ENCODE assay signal across 1 cellular context in the genomic region with DNA sequence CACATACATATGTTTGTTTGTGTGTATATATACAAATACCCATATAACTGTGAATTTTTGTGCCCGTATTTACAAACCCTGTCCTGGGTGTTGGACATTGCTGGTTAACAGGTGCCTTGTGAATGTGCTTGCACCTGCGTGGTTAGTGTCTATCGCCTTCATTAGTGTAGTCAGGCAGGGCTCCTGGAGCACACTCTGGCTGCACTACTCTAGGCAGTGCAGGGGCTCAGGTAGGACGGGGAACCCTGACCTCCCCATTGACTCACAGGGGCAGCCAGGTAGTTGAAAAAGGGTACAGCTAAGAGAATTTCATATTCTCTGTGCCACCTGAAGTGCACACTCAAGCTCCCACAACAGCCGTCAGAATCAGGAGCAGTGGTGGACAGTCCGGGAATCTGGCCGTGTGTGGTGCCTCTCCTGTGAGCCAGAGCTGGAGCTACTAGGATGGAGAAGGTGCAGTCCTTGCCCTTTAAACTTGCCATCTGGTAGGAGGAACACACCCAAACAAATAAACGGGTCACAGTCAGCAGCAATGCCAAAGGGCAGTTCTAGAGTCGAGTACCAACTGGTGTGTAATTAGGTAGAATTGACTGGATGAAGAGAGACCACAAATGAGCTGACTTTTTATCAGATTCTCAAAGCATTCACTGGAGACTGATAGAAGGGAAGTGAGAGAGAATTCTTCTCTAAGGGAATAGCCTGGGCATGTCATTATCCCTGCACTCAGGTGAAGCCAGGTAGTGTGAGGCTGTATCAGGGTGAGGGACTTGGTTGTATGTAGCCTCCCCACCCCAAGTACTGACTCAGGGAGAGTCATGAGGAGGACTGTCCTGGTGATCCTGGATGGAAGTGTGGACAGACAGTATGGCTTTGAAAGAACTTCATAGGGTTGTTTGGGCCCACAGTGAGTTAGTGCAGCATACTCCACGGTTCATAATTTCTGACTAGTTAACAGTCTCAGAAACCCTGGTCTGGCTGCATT.
TF ChIP-seq lines count a peak whose summit lies in the region.

No MANE protein-coding gene starts in this region.

TF ChIP-seq in WTC11, 78 proteins besides CTCF, POLR2A, EP300 and RAD21 (continued from another document):
- TF ChIP-seq, protein P1, sequence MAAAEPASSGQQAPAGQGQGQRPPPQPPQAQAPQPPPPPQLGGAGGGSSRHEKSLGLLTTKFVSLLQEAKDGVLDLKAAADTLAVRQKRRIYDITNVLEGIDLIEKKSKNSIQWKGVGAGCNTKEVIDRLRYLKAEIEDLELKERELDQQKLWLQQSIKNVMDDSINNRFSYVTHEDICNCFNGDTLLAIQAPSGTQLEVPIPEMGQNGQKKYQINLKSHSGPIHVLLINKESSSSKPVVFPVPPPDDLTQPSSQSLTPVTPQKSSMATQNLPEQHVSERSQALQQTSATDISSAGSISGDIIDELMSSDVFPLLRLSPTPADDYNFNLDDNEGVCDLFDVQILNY (CRISPR knock-in tag; IDR thresholded peaks at IDR 0.05): no peak
- TF ChIP-seq FOXJ3 (CRISPR knock-in tag; IDR thresholded peaks at IDR 0.05; ENCODE audit: borderline replicate concordance): no peak
- TF ChIP-seq SOX15 (CRISPR knock-in tag; IDR thresholded peaks at IDR 0.05): no peak
- no peak for TF ChIP-seq NR3C1 (CRISPR knock-in tag; conservative IDR thresholded peaks at IDR 0.05; ENCODE audit: low read depth)
- TF ChIP-seq, protein P2, sequence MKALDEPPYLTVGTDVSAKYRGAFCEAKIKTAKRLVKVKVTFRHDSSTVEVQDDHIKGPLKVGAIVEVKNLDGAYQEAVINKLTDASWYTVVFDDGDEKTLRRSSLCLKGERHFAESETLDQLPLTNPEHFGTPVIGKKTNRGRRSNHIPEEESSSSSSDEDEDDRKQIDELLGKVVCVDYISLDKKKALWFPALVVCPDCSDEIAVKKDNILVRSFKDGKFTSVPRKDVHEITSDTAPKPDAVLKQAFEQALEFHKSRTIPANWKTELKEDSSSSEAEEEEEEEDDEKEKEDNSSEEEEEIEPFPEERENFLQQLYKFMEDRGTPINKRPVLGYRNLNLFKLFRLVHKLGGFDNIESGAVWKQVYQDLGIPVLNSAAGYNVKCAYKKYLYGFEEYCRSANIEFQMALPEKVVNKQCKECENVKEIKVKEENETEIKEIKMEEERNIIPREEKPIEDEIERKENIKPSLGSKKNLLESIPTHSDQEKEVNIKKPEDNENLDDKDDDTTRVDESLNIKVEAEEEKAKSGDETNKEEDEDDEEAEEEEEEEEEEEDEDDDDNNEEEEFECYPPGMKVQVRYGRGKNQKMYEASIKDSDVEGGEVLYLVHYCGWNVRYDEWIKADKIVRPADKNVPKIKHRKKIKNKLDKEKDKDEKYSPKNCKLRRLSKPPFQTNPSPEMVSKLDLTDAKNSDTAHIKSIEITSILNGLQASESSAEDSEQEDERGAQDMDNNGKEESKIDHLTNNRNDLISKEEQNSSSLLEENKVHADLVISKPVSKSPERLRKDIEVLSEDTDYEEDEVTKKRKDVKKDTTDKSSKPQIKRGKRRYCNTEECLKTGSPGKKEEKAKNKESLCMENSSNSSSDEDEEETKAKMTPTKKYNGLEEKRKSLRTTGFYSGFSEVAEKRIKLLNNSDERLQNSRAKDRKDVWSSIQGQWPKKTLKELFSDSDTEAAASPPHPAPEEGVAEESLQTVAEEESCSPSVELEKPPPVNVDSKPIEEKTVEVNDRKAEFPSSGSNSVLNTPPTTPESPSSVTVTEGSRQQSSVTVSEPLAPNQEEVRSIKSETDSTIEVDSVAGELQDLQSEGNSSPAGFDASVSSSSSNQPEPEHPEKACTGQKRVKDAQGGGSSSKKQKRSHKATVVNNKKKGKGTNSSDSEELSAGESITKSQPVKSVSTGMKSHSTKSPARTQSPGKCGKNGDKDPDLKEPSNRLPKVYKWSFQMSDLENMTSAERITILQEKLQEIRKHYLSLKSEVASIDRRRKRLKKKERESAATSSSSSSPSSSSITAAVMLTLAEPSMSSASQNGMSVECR (CRISPR knock-in tag; IDR thresholded peaks at IDR 0.05; ENCODE audit: borderline replicate concordance): no peak
- TF ChIP-seq, protein P3, sequence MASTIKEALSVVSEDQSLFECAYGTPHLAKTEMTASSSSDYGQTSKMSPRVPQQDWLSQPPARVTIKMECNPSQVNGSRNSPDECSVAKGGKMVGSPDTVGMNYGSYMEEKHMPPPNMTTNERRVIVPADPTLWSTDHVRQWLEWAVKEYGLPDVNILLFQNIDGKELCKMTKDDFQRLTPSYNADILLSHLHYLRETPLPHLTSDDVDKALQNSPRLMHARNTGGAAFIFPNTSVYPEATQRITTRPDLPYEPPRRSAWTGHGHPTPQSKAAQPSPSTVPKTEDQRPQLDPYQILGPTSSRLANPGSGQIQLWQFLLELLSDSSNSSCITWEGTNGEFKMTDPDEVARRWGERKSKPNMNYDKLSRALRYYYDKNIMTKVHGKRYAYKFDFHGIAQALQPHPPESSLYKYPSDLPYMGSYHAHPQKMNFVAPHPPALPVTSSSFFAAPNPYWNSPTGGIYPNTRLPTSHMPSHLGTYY (CRISPR knock-in tag; IDR thresholded peaks at IDR 0.05): no peak
- TF ChIP-seq SMAD3 (CRISPR knock-in tag; IDR thresholded peaks at IDR 0.05; ENCODE audit: borderline replicate concordance): no peak
- no peak for TF ChIP-seq RELA (CRISPR knock-in tag; IDR thresholded peaks at IDR 0.05; ENCODE audit: borderline replicate concordance)
- TF ChIP-seq FOXK1 (CRISPR knock-in tag; IDR thresholded peaks at IDR 0.05): no peak
